In the genomic region with DNA sequence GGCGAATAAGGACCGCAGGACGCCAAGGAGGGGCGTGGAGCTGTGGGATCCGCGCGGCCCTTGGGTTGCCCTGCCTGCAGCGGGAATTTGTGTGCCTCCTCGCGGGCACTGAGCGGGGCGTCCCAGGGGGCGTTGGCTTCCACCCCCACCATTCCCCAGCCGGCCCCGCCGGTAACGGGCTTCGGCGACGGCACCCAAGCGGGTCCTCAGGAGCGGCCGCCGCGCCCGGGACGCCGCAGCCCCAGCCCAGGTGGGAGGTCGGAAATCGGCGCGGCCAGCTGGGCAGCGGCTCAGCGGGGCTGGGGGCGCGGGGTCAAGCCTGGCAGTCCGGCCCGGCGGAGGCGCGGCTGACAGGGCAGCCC, we compare ENCODE assay signal across 8 cellular contexts. TPM values are rescaled to one million over a fixed set of nuclear protein-coding genes. Genes with fewer than 3 reads are reported as not detected.
DNase-seq lines count a peak whose midpoint lies in the region; ATAC-seq, FAIRE-seq and TF ChIP-seq lines count a peak whose summit lies in the region.

No MANE protein-coding gene starts in this region.

- no peaks in the 10 kb centered on the region for H4K20me1 ChIP-seq in HCT116 (ENCODE audit: insufficient read depth)
- no peaks in the 10 kb centered on the region for H4K20me1 ChIP-seq in GM12878 (ENCODE audit: control insufficient read depth, insufficient read depth)

- FAIRE-seq in GM12878 (lab: Jason Lieb, UNC): no peak
- FAIRE-seq in small intestine (lab: Jason Lieb, UNC): no peak

- ATAC-seq in HCT116 (peak; percentile 75), GM12878 (peak; percentile 43), GM19452 (IDR thresholded peaks at IDR 0.05; ENCODE audit: unreplicated experiment) (no peak)

- peak overlapping the region; percentile 65 for H3K9ac ChIP-seq in HCT116 (ENCODE audit: low read length)
- H3K9ac ChIP-seq in GM12878 (ENCODE audit: control insufficient read depth, insufficient read depth, low read length): peak overlapping the region; percentile 2; the same call in 1 of the 2 replicates

- in situ Hi-C loops in GM12878 (cut with MboI) (loop anchor here (5.0 kb wide), 1 partner anchor 109 kb away; no protein-coding TSS in a partner anchor), GM13976 (cut with MboI; ENCODE audit: low sequenced_read_pairs, unreplicated experiment) (loop anchor here (25.0 kb wide), 1 partner anchor 96 kb away; no protein-coding TSS in a partner anchor)

- intact Hi-C loops in HCT116 (cut with micrococcal nuclease) (loop anchor here (10.0 kb wide), 1 partner anchor 424 kb away; the partner anchor contains the start of gene SEPTIN5), GM12878 (cut with micrococcal nuclease; ENCODE audit: unreplicated experiment) (loop anchor here (10.0 kb wide), 2 partner anchors 134 to 184 kb away; partner anchors contain the start of genes CDC45 and UFD1)

- H3K27ac Mint-ChIP-seq in CD8-positive, alpha-beta memory T cell: peak overlapping the region in 5 of 8 donors; percentile 26 to 85 (median 76)

- peaks cover 12 to 35% of the 10 kb centered on the region in 2 donors for H3K27me3 Mint-ChIP-seq in CD8-positive, alpha-beta memory T cell

- no peaks in the 10 kb centered on the region for H3K9me3 Mint-ChIP-seq in CD8-positive, alpha-beta memory T cell

- 5% methylated on average over 24 of the region's 41 CpGs for WGBS in GM12878 (ENCODE audit: insufficient coverage, insufficient replicate concordance, low lambda C conversion rate, missing lambda C conversion rate)
- WGBS in small intestine, 3 donors: 0 to 1% (median 0%) methylated on average over 30 to 41 of the region's 41 CpGs

- H3K9me3 ChIP-seq in CD8-positive, alpha-beta memory T cell (ENCODE audit: low read length): no peaks in the 10 kb centered on the region
- H3K9me3 ChIP-seq in HCT116 (ENCODE audit: control insufficient read depth in 1 of 2, insufficient read depth in 1 of 2, low read depth in 1 of 2, low read length in 2 of 2): no peaks in the 10 kb centered on the region
- H3K9me3 ChIP-seq in GM12878 (replicated peaks; ENCODE audit: control insufficient read depth, insufficient read depth, low read length): no peaks in the 10 kb centered on the region
- H3K9me3 ChIP-seq in iPS-18c (ENCODE audit: control insufficient read depth, insufficient read depth, low read length): no peaks in the 10 kb centered on the region
- no peaks in the 10 kb centered on the region for H3K9me3 ChIP-seq in small intestine (ENCODE audit: control insufficient read depth, low read depth)

- no peak for TF ChIP-seq CTCF in HCT116 (IDR thresholded peaks at IDR 0.05 in 2 of 3, conservative IDR thresholded peaks at IDR 0.05 in 1 of 3; ENCODE audit: borderline replicate concordance in 1 of 3, insufficient read depth in 1 of 3, low read depth in 2 of 3, low read length in 2 of 3)
- TF ChIP-seq CTCF in GM12878 (IDR thresholded peaks at IDR 0.05 in 2 of 3, conservative IDR thresholded peaks at IDR 0.05 in 1 of 3; ENCODE audit: control insufficient read depth in 2 of 3, extremely low read depth in 1 of 3, insufficient read depth in 1 of 3, low read depth in 3 of 3, low read length in 3 of 3): no peak
- TF ChIP-seq CTCF in GM13976 (IDR thresholded peaks at IDR 0.05; ENCODE audit: borderline replicate concordance, control extremely low read depth, extremely low read depth, insufficient read depth, missing control alignments): no peak

- POLR2A ChIA-PET in CD8-positive, alpha-beta memory T cell (lab: Charles Lee): interaction anchor here (1.5 kb wide), 1 partner anchor 188 kb away, joined by 3 read pairs; the partner anchor contains the start of gene CDC45
- POLR2A ChIA-PET in HCT116 (lab: Charles Lee): interaction anchor here (0.7 to 1.2 kb wide), 5 partner anchors 9 to 113 kb away, joined by 3 to 6 read pairs (median 3); partner anchors contain the start of gene SLC25A1
- POLR2A ChIA-PET in GM12878 (lab: Charles Lee): no interaction called here

- peaks cover 23 to 30% (median 28%) of the 10 kb centered on the region in 3 donors for H3K4me1 Mint-ChIP-seq in CD8-positive, alpha-beta memory T cell

- no peak overlapping the region for H2AFZ ChIP-seq in HCT116 (ENCODE audit: low read depth, low read length, poor library complexity, severe bottlenecking)
- peak overlapping the region; percentile 75 for H2AFZ ChIP-seq in GM12878 (ENCODE audit: control insufficient read depth, low read depth, low read length)

- H3K4me1 ChIP-seq in CD8-positive, alpha-beta memory T cell (ENCODE audit: insufficient read depth, low read length): peaks cover 17% of the 10 kb centered on the region
- H3K4me1 ChIP-seq in HCT116 (ENCODE audit: control insufficient read depth in 1 of 2, insufficient read depth in 2 of 2, low read length in 2 of 2) (peaks cover 9 to 18% of the 10 kb centered on the region in 2 experiments), GM12878 (ENCODE audit: control insufficient read depth, insufficient read depth, low read length) (peaks cover 9% of the 10 kb centered on the region), small intestine (ENCODE audit: control insufficient read depth in 2 of 2, insufficient read depth in 1 of 2, low read depth in 1 of 2, low read length in 1 of 2) (no peaks in the 10 kb centered on the region)

- H3K9me2 ChIP-seq in HCT116 (ENCODE audit: insufficient read depth): no peaks in the 10 kb centered on the region

- TF ChIP-seq RAD21 in HCT116 (IDR thresholded peaks at IDR 0.05; ENCODE audit: low read depth) (no peak), GM12878 (IDR thresholded peaks at IDR 0.05; ENCODE audit: insufficient read depth, low read depth, low read length) (no peak)

- no TSS peak for BruUV-seq in HCT116 (replicated peaks; lab: Mats Ljungman, UMichigan)
- no TSS peak for BruUV-seq in GM12878 (replicated peaks; lab: Mats Ljungman, UMichigan)

- peak overlapping the region; percentile 39 for H3K27ac ChIP-seq in CD8-positive, alpha-beta memory T cell (ENCODE audit: low read depth, low read length)
- peak overlapping the region; percentile 63; the same call in 1 of the 2 replicates for H3K27ac ChIP-seq in HCT116 (ENCODE audit: low read depth, low read length)
- H3K27ac ChIP-seq in GM12878 (ENCODE audit: control insufficient read depth, insufficient read depth): no peak overlapping the region
- peak overlapping the region in 1 of 2 donors; percentile 28 for H3K27ac ChIP-seq in small intestine (ENCODE audit: low read depth in 1 of 2, low read length in 1 of 2)

- H3K27me3 ChIP-seq in CD8-positive, alpha-beta memory T cell (ENCODE audit: insufficient read depth, low read length, poor library complexity, severe bottlenecking): no peaks in the 10 kb centered on the region
- no peaks in the 10 kb centered on the region for H3K27me3 ChIP-seq in HCT116 (ENCODE audit: insufficient read depth, low read length)
- H3K27me3 ChIP-seq in GM12878 (replicated peaks in 1 of 2; ENCODE audit: control insufficient read depth in 2 of 2, insufficient read depth in 2 of 2, low read length in 1 of 2): peaks cover 7 to 15% of the 10 kb centered on the region in 2 experiments
- H3K27me3 ChIP-seq in small intestine (ENCODE audit: control insufficient read depth in 2 of 2, insufficient read depth in 2 of 2, low read length in 2 of 2): no peaks in the 10 kb centered on the region

- H3K4me2 ChIP-seq in HCT116 (ENCODE audit: low read length) (peak overlapping the region; percentile 89), GM12878 (ENCODE audit: control insufficient read depth, insufficient read depth) (peak overlapping the region; percentile 94)

- H3K4me3 Mint-ChIP-seq in CD8-positive, alpha-beta memory T cell: peak overlapping the region; percentile 85 to 89 (median 87)

- peak overlapping the region; percentile 52 for H3K4me3 ChIP-seq in CD8-positive, alpha-beta memory T cell (ENCODE audit: low read length)
- H3K4me3 ChIP-seq in HCT116 (replicated peaks in 1 of 2; ENCODE audit: low read depth in 1 of 2, low read length in 2 of 2): peak overlapping the region; percentile 62 to 75
- peak overlapping the region; percentile 70 for H3K4me3 ChIP-seq in GM12878
- H3K4me3 ChIP-seq in iPS-18c (ENCODE audit: insufficient read depth, low read depth, low read length): peak overlapping the region; percentile 92
- peak overlapping the region; percentile 71 to 87 for H3K4me3 ChIP-seq in small intestine (ENCODE audit: low read depth in 1 of 2, low read length in 2 of 2)

- H3K79me2 ChIP-seq in HCT116 (ENCODE audit: insufficient read depth, low read length) (no peaks in the 10 kb centered on the region), GM12878 (ENCODE audit: control insufficient read depth, insufficient read depth, low read length) (no peaks in the 10 kb centered on the region)

- no peaks in the 10 kb centered on the region for H3K36me3 ChIP-seq in CD8-positive, alpha-beta memory T cell (ENCODE audit: insufficient read depth, low read length)
- no peaks in the 10 kb centered on the region for H3K36me3 ChIP-seq in HCT116 (ENCODE audit: control insufficient read depth in 1 of 2, insufficient read depth in 2 of 2, low read length in 2 of 2)
- H3K36me3 ChIP-seq in GM12878 (ENCODE audit: control insufficient read depth in 2 of 2, insufficient read depth in 2 of 2, low read length in 1 of 2): no peaks in the 10 kb centered on the region
- H3K36me3 ChIP-seq in small intestine (ENCODE audit: control insufficient read depth in 2 of 2, insufficient read depth in 2 of 2, low read length in 2 of 2): no peaks in the 10 kb centered on the region

- peak in 3 of 5 donors; percentile 27 to 57 (median 40) for DNase-seq in CD8-positive, alpha-beta memory T cell
- no peak for DNase-seq in HCT116 (ENCODE audit: low read depth, low spot score)
- peak; percentile 9 for DNase-seq in RPMI7951 (ENCODE audit: low read depth)
- no peak for DNase-seq in GM12878 (ENCODE audit: low read depth, low spot score)
- no peak for DNase-seq in small intestine
- DNase-seq in GM13976 (ENCODE audit: low spot score): no peak

- CTCF ChIA-PET in CD8-positive, alpha-beta memory T cell (lab: Charles Lee): interaction anchor here (1.0 kb wide), 1 partner anchor 9 kb away, joined by 3 read pairs; no protein-coding TSS in a partner anchor
- CTCF ChIA-PET in HCT116 (lab: Charles Lee): interaction anchor here (1.1 kb wide), 1 partner anchor 9 kb away, joined by 9 read pairs; no protein-coding TSS in a partner anchor
- CTCF ChIA-PET in GM12878 (lab: Yijun Ruan, JAX): interaction anchor here (1.1 to 1.2 kb wide), 2 partner anchors 146 to 619 kb away, joined by 3 read pairs; partner anchors contain the start of gene ESS2

- SMC1A ChIA-PET in GM12878 (lab: Charles Lee; ENCODE audit: uncharacterized antibody, unreplicated experiment): interaction anchor here (1.2 kb wide), 1 partner anchor 14 kb away, joined by 4 read pairs; no protein-coding TSS in a partner anchor

- TF ChIP-seq POLR2A in HCT116 (IDR thresholded peaks at IDR 0.05; ENCODE audit: borderline replicate concordance, extremely low read depth, insufficient read depth, insufficient read length): no peak
- no peak for TF ChIP-seq POLR2A in GM12878 (IDR thresholded peaks at IDR 0.05; ENCODE audit: low read depth, low read length)

- no peak for TF ChIP-seq EP300 in GM12878 (IDR thresholded peaks at IDR 0.05; ENCODE audit: borderline replicate concordance in 1 of 2, control insufficient read depth in 1 of 2, low read depth in 2 of 2, low read length in 2 of 2)

- RAD21 ChIA-PET in HCT116 (lab: Charles Lee; ENCODE audit: low non-redundant PET in 1 of 2, low total read pairs in 2 of 2, uncharacterized antibody in 2 of 2, unreplicated experiment in 2 of 2) (interaction anchor here (0.6 to 0.7 kb wide), 2 partner anchors 111 to 112 kb away, joined by 3 to 5 read pairs; partner anchors contain the start of gene SLC25A1 (in 1 of the 2)), GM12878 (lab: Charles Lee; ENCODE audit: unreplicated experiment) (interaction anchor here (1.3 kb wide), 1 partner anchor 108 kb away, joined by 3 read pairs; no protein-coding TSS in a partner anchor)

- peaks cover 0 to 3% (median 0%) of the 10 kb centered on the region in 3 donors for H3K36me3 Mint-ChIP-seq in CD8-positive, alpha-beta memory T cell

RNA-seq across cellular contexts. Expression of gene CLTCL1, which starts 0.3 kb away (rescaled TPM):
- under 1 TPM; 0.58 to 0.88 TPM for total RNA-seq in CD8-positive, alpha-beta memory T cell
- 0.51 TPM for polyA plus RNA-seq in CD8-positive, alpha-beta memory T cell
- total RNA-seq in HCT116 (2021; ENCODE audit: unreplicated experiment): 7.1 TPM
- 7.0 and 8.4 TPM in 2 replicates for polyA plus RNA-seq in HCT116 (2012)
- total RNA-seq in RPMI7951 (2014; rRNA removed; shearing (Covaris generic)): 2.8 and 3.1 TPM in 2 replicates
- total RNA-seq in GM12878 (2013; cell fraction: nucleolus; rRNA removed): 0.63 and 0.95 TPM in 2 replicates
- total RNA-seq in GM12878 (2014; rRNA removed): under 0.01 and 0.05 TPM in 2 replicates
- total RNA-seq in GM12878 (2014; rRNA removed; fragmentation: Illumina TruSeq; extraction: Trizol): not detected in 2 replicates
- total RNA-seq in GM12878 (2021): 0.16 and 0.18 TPM in 2 replicates
- 0.12 TPM for polyA plus RNA-seq in GM12878 (2011; ENCODE audit: low read depth)
- 0.07 and 0.35 TPM in 2 replicates for polyA plus RNA-seq in GM12878 (2011; rRNA removed)
- polyA plus RNA-seq in GM12878 (2011; cell fraction: cytosol; rRNA removed): 0.15 and 0.31 TPM in 2 replicates
- polyA plus RNA-seq in GM12878 (2011; cell fraction: nucleus; rRNA removed): 0.33 and 0.47 TPM in 2 replicates
- 0.05 and 0.36 TPM in 2 replicates for polyA plus RNA-seq in GM12878 (2012)
- polyA plus RNA-seq in GM12878 (2014; fragmentation: Illumina TruSeq; extraction: Trizol): 0.07 TPM in 1 of 2 replicates, not detected in the other
- polyA plus RNA-seq in GM12878 (2014; fragmentation: Nextera tagmentation; extraction: Ambion mirVana): under 1 TPM in 1 of 2 experiments, not detected in 1; 0.04 TPM
- 0.13 TPM in 1 of 2 replicates, not detected in the other for polyA plus RNA-seq in GM12878 (2014; rRNA removed)
- under 1 TPM; 0.11 to 0.16 TPM for polyA plus RNA-seq in GM12878 (2016; fragmentation: Nextera tagmentation; extraction: Ambion mirVana)
- 0.15 and 0.46 TPM in 2 replicates for polyA minus RNA-seq in GM12878 (2011; rRNA and poly(A)+ RNA removed)
- 0.52 TPM in 1 of 2 replicates, not detected in the other for polyA minus RNA-seq in GM12878 (2011; cell fraction: cytosol; rRNA and poly(A)+ RNA removed)
- polyA minus RNA-seq in GM12878 (2011; cell fraction: nucleus; rRNA and poly(A)+ RNA removed): 0.77 and 0.85 TPM in 2 replicates
- 1 to 10 TPM in 1 of 3 donors, under 1 TPM in 2; 0.67 to 1.5 (median 0.81) TPM for polyA plus RNA-seq in small intestine

Comparison
In these comparisons a context has a peak if more than half of its experiments do, and no peak if none do; other contexts are left out.
1. DNase-seq: peak in CD8-positive, alpha-beta memory T cell (3 of 5) and RPMI7951 (single experiment); none in HCT116 (single experiment), GM12878 (single experiment), small intestine (single experiment) and GM13976 (single experiment).
2. Peak in every context shown above with its lines, with median percentiles within 50 percentile points of each other: H3K4me3 ChIP-seq.